ENCODE assay signal across 1 cellular context in the genomic region with DNA sequence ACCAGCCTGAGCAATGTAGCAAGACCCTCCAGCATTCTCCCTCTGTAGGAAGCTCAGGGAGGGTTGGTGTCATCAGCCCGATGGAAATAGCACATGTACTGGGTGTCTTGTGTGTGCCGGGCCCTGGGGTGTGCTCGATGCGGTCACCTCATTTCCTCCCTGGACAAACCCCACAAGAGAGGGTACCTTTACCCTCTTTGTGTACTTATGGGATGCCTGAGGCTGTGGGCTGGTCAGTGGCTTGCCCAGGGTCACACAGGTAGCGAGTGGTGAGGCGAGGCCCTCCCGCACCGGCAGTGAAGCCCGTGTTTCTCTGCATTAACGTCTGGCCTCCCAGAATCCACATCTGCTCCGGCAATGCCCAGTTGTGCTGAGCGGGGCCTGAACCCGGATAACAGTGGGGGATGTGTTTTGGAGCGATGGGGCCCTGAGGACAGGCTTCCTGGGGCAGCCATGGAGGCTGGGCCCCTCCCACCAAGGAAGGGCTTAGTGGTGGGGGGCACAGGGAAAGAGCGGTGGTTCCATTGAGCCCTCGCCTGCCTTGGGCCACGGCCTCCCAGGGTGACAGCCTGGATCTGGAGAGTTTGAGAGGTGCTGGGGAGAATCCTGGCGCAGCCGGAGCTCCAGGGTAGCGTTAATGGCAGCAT.
TF ChIP-seq lines count a peak whose summit lies in the region.

No MANE protein-coding gene starts in this region.

TF ChIP-seq in HepG2, 621 proteins besides CTCF, POLR2A, EP300 and RAD21 (continued from another document):
- TF ChIP-seq, protein P1, sequence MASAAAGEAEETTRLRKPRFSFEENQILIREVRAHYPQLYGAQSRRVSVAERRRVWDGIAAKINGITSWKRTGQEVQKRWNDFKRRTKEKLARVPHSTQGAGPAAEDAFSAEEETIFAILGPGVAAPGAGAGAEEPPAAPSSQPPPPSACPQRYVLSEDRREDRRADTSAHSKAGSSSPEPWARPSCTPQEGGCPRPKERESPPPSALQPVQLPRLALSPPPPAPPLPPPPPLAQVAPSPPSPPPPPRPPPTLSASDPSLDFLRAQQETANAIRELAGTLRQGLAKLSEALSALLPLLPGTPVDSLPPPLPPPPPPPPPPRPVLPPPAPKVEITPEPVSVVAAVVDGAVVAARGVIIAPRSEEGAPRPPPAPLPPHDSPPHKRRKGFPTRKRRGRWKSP (CRISPR knock-in tag; IDR thresholded peaks at IDR 0.05) = no peak
- TF ChIP-seq, protein P2, sequence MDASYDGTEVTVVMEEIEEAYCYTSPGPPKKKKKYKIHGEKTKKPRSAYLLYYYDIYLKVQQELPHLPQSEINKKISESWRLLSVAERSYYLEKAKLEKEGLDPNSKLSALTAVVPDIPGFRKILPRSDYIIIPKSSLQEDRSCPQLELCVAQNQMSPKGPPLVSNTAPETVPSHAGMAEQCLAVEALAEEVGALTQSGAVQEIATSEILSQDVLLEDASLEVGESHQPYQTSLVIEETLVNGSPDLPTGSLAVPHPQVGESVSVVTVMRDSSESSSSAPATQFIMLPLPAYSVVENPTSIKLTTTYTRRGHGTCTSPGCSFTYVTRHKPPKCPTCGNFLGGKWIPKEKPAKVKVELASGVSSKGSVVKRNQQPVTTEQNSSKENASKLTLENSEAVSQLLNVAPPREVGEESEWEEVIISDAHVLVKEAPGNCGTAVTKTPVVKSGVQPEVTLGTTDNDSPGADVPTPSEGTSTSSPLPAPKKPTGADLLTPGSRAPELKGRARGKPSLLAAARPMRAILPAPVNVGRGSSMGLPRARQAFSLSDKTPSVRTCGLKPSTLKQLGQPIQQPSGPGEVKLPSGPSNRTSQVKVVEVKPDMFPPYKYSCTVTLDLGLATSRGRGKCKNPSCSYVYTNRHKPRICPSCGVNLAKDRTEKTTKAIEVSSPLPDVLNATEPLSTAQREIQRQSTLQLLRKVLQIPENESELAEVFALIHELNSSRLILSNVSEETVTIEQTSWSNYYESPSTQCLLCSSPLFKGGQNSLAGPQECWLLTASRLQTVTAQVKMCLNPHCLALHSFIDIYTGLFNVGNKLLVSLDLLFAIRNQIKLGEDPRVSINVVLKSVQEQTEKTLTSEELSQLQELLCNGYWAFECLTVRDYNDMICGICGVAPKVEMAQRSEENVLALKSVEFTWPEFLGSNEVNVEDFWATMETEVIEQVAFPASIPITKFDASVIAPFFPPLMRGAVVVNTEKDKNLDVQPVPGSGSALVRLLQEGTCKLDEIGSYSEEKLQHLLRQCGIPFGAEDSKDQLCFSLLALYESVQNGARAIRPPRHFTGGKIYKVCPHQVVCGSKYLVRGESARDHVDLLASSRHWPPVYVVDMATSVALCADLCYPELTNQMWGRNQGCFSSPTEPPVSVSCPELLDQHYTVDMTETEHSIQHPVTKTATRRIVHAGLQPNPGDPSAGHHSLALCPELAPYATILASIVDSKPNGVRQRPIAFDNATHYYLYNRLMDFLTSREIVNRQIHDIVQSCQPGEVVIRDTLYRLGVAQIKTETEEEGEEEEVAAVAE (CRISPR knock-in tag; IDR thresholded peaks at IDR 0.05; ENCODE audit: borderline replicate concordance) = no peak
- TF ChIP-seq NFE2 (CRISPR knock-in tag; IDR thresholded peaks at IDR 0.05) (no peak), ZSCAN31 (CRISPR knock-in tag; IDR thresholded peaks at IDR 0.05; ENCODE audit: low read depth) (no peak), MXD4 (CRISPR knock-in tag; IDR thresholded peaks at IDR 0.05) (no peak), ZSCAN22 (CRISPR knock-in tag; IDR thresholded peaks at IDR 0.05) (no peak), AKAP8 (CRISPR knock-in tag; IDR thresholded peaks at IDR 0.05) (no peak), NFE2L1 (CRISPR knock-in tag; IDR thresholded peaks at IDR 0.05; ENCODE audit: borderline replicate concordance) (no peak), ZNF570 (CRISPR knock-in tag; IDR thresholded peaks at IDR 0.05; ENCODE audit: borderline replicate concordance) (no peak), TMF1 (CRISPR knock-in tag; IDR thresholded peaks at IDR 0.05; ENCODE audit: low read depth) (no peak), NFIC (IDR thresholded peaks at IDR 0.05; ENCODE audit: low read length) (no peak), SRY (CRISPR knock-in tag; IDR thresholded peaks at IDR 0.05) (no peak), ZNF253 (CRISPR knock-in tag; IDR thresholded peaks at IDR 0.05; ENCODE audit: borderline replicate concordance) (no peak), ZNF773 (CRISPR knock-in tag; IDR thresholded peaks at IDR 0.05; ENCODE audit: borderline replicate concordance) (no peak), GMEB1 (CRISPR knock-in tag; IDR thresholded peaks at IDR 0.05; ENCODE audit: borderline replicate concordance) (no peak), ZEB1 (IDR thresholded peaks at IDR 0.05; ENCODE audit: insufficient replicate concordance, low read depth) (no peak), ZNF546 (CRISPR knock-in tag; conservative IDR thresholded peaks at IDR 0.05) (no peak)
